ENCODE assay signal across 16 cellular contexts in genomic region chr11:1888347-1888753, GRCh38. TPM values are rescaled to one million over a fixed set of nuclear protein-coding genes. Genes with fewer than 3 reads are reported as not detected.
A peak's percentile ranks its signal among the peaks of the same experiment; 100 is the strongest.
DNase-seq lines count a peak whose midpoint lies in the region; ATAC-seq and TF ChIP-seq lines count a peak whose summit lies in the region.
"Had no signal": no experiment of that assay in that cellular context is flagged by ENCODE, and none has a peak within 500 bp of the region (broad histone marks: within the 10 kb centered on the region; RNA-seq: fewer than 3 reads in every experiment).

No MANE protein-coding gene starts in this region.

- H3K4me1 Mint-ChIP-seq in T-helper 2 cell treated with Interferon-gamma antibody and Interleukin-4, amounts not matched to agents 5 μg/mL and 100 μg/mL, for 36 hours (ENCODE audit: low read depth), result peaks cover 16% of the 10 kb centered on the region
- peaks cover 0 to 8% (median 7%) of the 10 kb centered on the region in 3 donors for H3K4me1 Mint-ChIP-seq in IgD-negative memory B cell

- ATAC-seq in psoas muscle (no peak), HG02588 (IDR thresholded peaks at IDR 0.05; ENCODE audit: unreplicated experiment) (no peak)
- ATAC-seq: gastroesophageal sphincter had no signal

- H3K9ac ChIP-seq in colonic mucosa (ENCODE audit: low read depth in 2 of 2, low read length in 2 of 2), result no peak overlapping the region

- peak overlapping the region; percentile 73 for H3K4me3 Mint-ChIP-seq in T-helper 2 cell treated with Interferon-gamma antibody and Interleukin-4, amounts not matched to agents 5 μg/mL and 100 μg/mL, for 36 hours
- no peak overlapping the region for H3K4me3 Mint-ChIP-seq in IgD-negative memory B cell
- H3K4me3 Mint-ChIP-seq: nephron progenitor cell had no signal

- no peaks in the 10 kb centered on the region for H3K27me3 ChIP-seq in colonic mucosa
- H3K27me3 ChIP-seq in psoas muscle (ENCODE audit: insufficient read depth in 3 of 3, low read length in 2 of 3), result no peaks in the 10 kb centered on the region
- H3K27me3 ChIP-seq: brain microvascular endothelial cell had no signal

- peaks cover 33% of the 10 kb centered on the region for H3K36me3 Mint-ChIP-seq in T-helper 2 cell treated with Interferon-gamma antibody and Interleukin-4, amounts not matched to agents 5 μg/mL and 100 μg/mL, for 36 hours (ENCODE audit: low read depth)
- no peaks in the 10 kb centered on the region for H3K36me3 Mint-ChIP-seq in IgD-negative memory B cell

- DNase-seq in T-helper 2 cell treated with Interferon-gamma antibody and Interleukin-4, amounts not matched to agents 5 μg/mL and 100 μg/mL, for 36 hours (ENCODE audit: low spot score), result no peak
- DNase-seq in T-helper 2 cell (no peak), colonic mucosa (peak; percentile 17), psoas muscle (no peak), lower leg skin (ENCODE audit: low spot score in 2 of 2) (no peak), NOMO-1 (lab: John Stamatoyannopoulos, UW; ENCODE audit: unreplicated experiment in 2 of 2) (no peak)
- DNase-seq: brain microvascular endothelial cell, NCI-H1694 treated with DMSO at 0.1 percent for 48 hours, NCI-H69, nephron progenitor cell had no signal

- H3K4me3 ChIP-seq in colonic mucosa (no peak overlapping the region), psoas muscle (no peak overlapping the region), lower leg skin (ENCODE audit: low read depth, poor library complexity, severe bottlenecking) (no peak overlapping the region)
- H3K4me3 ChIP-seq: gastroesophageal sphincter, smooth muscle cell had no signal

- no peak for TF ChIP-seq POLR2A in lower leg skin (IDR thresholded peaks at IDR 0.05)

- H3K36me3 ChIP-seq in colonic mucosa (no peaks in the 10 kb centered on the region), psoas muscle (ENCODE audit: insufficient read depth in 1 of 2, low read depth in 1 of 2) (peaks cover 0 to 4% of the 10 kb centered on the region in 2 donors)
- H3K36me3 ChIP-seq: brain microvascular endothelial cell had no signal

- no peak for TF ChIP-seq CTCF in colonic mucosa (IDR thresholded peaks at IDR 0.05)
- TF ChIP-seq CTCF in psoas muscle (IDR thresholded peaks at IDR 0.05), result no peak
- TF ChIP-seq CTCF in lower leg skin (IDR thresholded peaks at IDR 0.05), result no peak

- H3K27me3 Mint-ChIP-seq in T-helper 2 cell treated with Interferon-gamma antibody and Interleukin-4, amounts not matched to agents 5 μg/mL and 100 μg/mL, for 36 hours (ENCODE audit: low read depth), result no peaks in the 10 kb centered on the region
- no peaks in the 10 kb centered on the region for H3K27me3 Mint-ChIP-seq in IgD-negative memory B cell

- 46 to 69% (median 53%) methylated on average over 8 to 9 of the region's 9 CpGs for WGBS in psoas muscle, 3 donors
- 35 to 54% methylated on average over 8 to 9 of the region's 9 CpGs for WGBS in lower leg skin, 2 donors

- H3K4me1 ChIP-seq in colonic mucosa (no peaks in the 10 kb centered on the region), psoas muscle (peaks cover 35% of the 10 kb centered on the region)

- H3K9me3 Mint-ChIP-seq in T-helper 2 cell treated with Interferon-gamma antibody and Interleukin-4, amounts not matched to agents 5 μg/mL and 100 μg/mL, for 36 hours, result no peaks in the 10 kb centered on the region
- no peaks in the 10 kb centered on the region for H3K9me3 Mint-ChIP-seq in IgD-negative memory B cell
- H3K9me3 Mint-ChIP-seq: nephron progenitor cell had no signal

- H3K9me3 ChIP-seq in colonic mucosa (no peaks in the 10 kb centered on the region), psoas muscle (no peaks in the 10 kb centered on the region)
- H3K9me3 ChIP-seq: gastroesophageal sphincter had no signal

- intact Hi-C loops in colonic mucosa (cut with DNase I) (no loop called here), psoas muscle (cut with DNase I) (no loop called here), lower leg skin (cut with DNase I; ENCODE audit: low total_unique reads) (no loop called here)

- H3K27ac Mint-ChIP-seq in T-helper 2 cell treated with Interferon-gamma antibody and Interleukin-4, amounts not matched to agents 5 μg/mL and 100 μg/mL, for 36 hours, result peak overlapping the region; percentile 92
- peak overlapping the region in 2 of 3 donors; percentile 31 to 67 for H3K27ac Mint-ChIP-seq in IgD-negative memory B cell
- H3K27ac Mint-ChIP-seq: nephron progenitor cell had no signal

- H3K27ac ChIP-seq in colonic mucosa (no peak overlapping the region), psoas muscle (peak overlapping the region; percentile 36)
- H3K27ac ChIP-seq: brain microvascular endothelial cell had no signal

RNA-seq across cellular contexts. Expression of gene PRR33, which starts 3.3 kb away (rescaled TPM):
- polyA plus RNA-seq in IgD-negative memory B cell (0.60 TPM), psoas muscle (under 1 TPM; 0.16 to 1.00 (median 0.61) TPM)
- total RNA-seq in colonic mucosa (not detected), psoas muscle (1 to 10 TPM; 1.6 to 8.9 (median 2.4) TPM), lower leg skin (not detected)
- total RNA-seq: gastroesophageal sphincter, smooth muscle cell, temporal lobe had no signal
- polyA plus RNA-seq: keratinocyte, smooth muscle cell had no signal

RNA-seq across cellular contexts. Expression of gene TNNT3, which starts 31.2 kb away (rescaled TPM):
- 0.23 TPM for polyA plus RNA-seq in IgD-negative memory B cell
- under 1 TPM in 1 of 2 donors, not detected in 1; 0.72 TPM for total RNA-seq in colonic mucosa
- 1,000 to 10,000 TPM; 1,884 to 7,638 (median 4,017) TPM for total RNA-seq in psoas muscle
- polyA plus RNA-seq in psoas muscle, result 1,000 to 10,000 TPM; 1,367 to 5,833 (median 3,289) TPM
- total RNA-seq in lower leg skin, result 1 to 10 TPM; 1.2 to 6.6 (median 4.1) TPM
- total RNA-seq: temporal lobe had no signal

RNA-seq across cellular contexts. Expression of gene LSP1, which starts 35.5 kb away (rescaled TPM):
- polyA plus RNA-seq in IgD-negative memory B cell (841 TPM), psoas muscle (10 to 100 TPM in 1 of 3 donors, 1 to 10 TPM in 2; 7.5 to 11.5 (median 9.4) TPM)
- total RNA-seq in colonic mucosa (10 to 100 TPM; 18.9 to 23.0 TPM), psoas muscle (10 to 100 TPM; 14.4 to 27.1 (median 19.1) TPM), lower leg skin (100 to 1,000 TPM in 1 of 4 donors, 10 to 100 TPM in 3; 73.7 to 105 (median 86.6) TPM)

RNA-seq across cellular contexts. Expression of gene TNNI2, which starts 49.6 kb away (rescaled TPM):
- polyA plus RNA-seq in IgD-negative memory B cell (8.0 TPM), psoas muscle (1,000 to 10,000 TPM; 1,614 to 6,537 (median 3,259) TPM)
- total RNA-seq in colonic mucosa (under 1 TPM in 1 of 2 donors, not detected in 1; 0.94 TPM), psoas muscle (1,000 to 10,000 TPM in 3 of 4 donors, 100 to 1,000 TPM in 1; 985 to 3,047 (median 2,750) TPM), lower leg skin (10 to 100 TPM; 10.7 to 17.7 (median 15.8) TPM)
- total RNA-seq: temporal lobe had no signal

RNA-seq across cellular contexts. Expression of gene SYT8, which starts 53.6 kb away (rescaled TPM):
- polyA plus RNA-seq in IgD-negative memory B cell, result not detected
- total RNA-seq in colonic mucosa, result 1 to 10 TPM; 1.7 to 3.5 TPM
- under 1 TPM in 1 of 4 donors, not detected in 3; 0.28 TPM for total RNA-seq in psoas muscle
- under 1 TPM in 2 of 3 donors, not detected in 1; 0.04 to 0.06 TPM for polyA plus RNA-seq in psoas muscle
- total RNA-seq in lower leg skin, result 100 to 1,000 TPM in 3 of 4 donors, 10 to 100 TPM in 1; 74.1 to 177 (median 106) TPM
- total RNA-seq: temporal lobe had no signal

Comparison
In these comparisons a context has a peak if more than half of its experiments do, and no peak if none do; other contexts are left out.
1. RNA of gene TNNT3, which starts 31.2 kb away (total RNA-seq): 1,884 to 7,638 TPM in psoas muscle; 1.2 to 6.6 TPM in lower leg skin and 0.72 TPM in colonic mucosa; every median in the first group is over 100 times any median in the second.